Comparison of ENCODE assay signal across 8 cellular contexts in genomic region chr7:147245274-147245673, GRCh38.
DNase-seq lines count a peak whose midpoint lies in the region; ATAC-seq and TF ChIP-seq lines count a peak whose summit lies in the region.

No MANE protein-coding gene starts in this region.

- ATAC-seq in HG03354 (IDR thresholded peaks at IDR 0.05; ENCODE audit: poor library complexity, severe bottlenecking, unreplicated experiment), result peak; percentile 82
- peak; percentile 51 for ATAC-seq in PC-3
- no peak for ATAC-seq in activated CD8-positive, alpha-beta memory T cell treated with anti-CD3 and anti-CD28 coated beads, Interleukin-2, amount 10 ng/mL, durations not matched to agents 7 days and 5 days

- intact Hi-C loops in A673 (cut with micrococcal nuclease; ENCODE audit: unreplicated experiment) (loop anchor here (5.0 to 10.0 kb wide), 3 partner anchors 510 to 900 kb away; no protein-coding TSS in a partner anchor), PC-3 (cut with micrococcal nuclease) (loop anchor here (1.0 to 10.0 kb wide), 4 partner anchors 320 to 1130 kb away; partner anchors contain the start of gene CNTNAP2), posterior vena cava (cut with DNase I) (no loop called here)

- no peak overlapping the region for H3K4me3 Mint-ChIP-seq in neural crest cell
- H3K4me3 Mint-ChIP-seq in activated CD8-positive, alpha-beta memory T cell treated with anti-CD3 and anti-CD28 coated beads, Interleukin-2, amount 10 ng/mL, durations not matched to agents 7 days and 5 days, result no peak overlapping the region

- no peaks in the 10 kb centered on the region for H3K79me2 ChIP-seq in PC-3 (ENCODE audit: low read length)

- no peaks in the 10 kb centered on the region for H3K9me2 ChIP-seq in PC-3 (replicated peaks; ENCODE audit: low read length)

- H4K20me1 ChIP-seq in PC-3 (ENCODE audit: low read length), result no peaks in the 10 kb centered on the region

- no peak overlapping the region for H3K4me2 ChIP-seq in PC-3 (ENCODE audit: low read length)

- H3K9ac ChIP-seq in PC-3 (ENCODE audit: low read length), result no peak overlapping the region

- TF ChIP-seq CTCF in A673 (conservative IDR thresholded peaks at IDR 0.05; ENCODE audit: low read depth, low read length) (peak; percentile 77), PC-3 (conservative IDR thresholded peaks at IDR 0.05; ENCODE audit: low read depth, low read length) (peak; percentile 81), neural crest cell (conservative IDR thresholded peaks at IDR 0.05) (peak; percentile 81)

- DNase-seq in A673 (ENCODE audit: low spot score), result peak; percentile 63
- peak; percentile 10 for DNase-seq in GDM1 (lab: John Stamatoyannopoulos, UW)
- DNase-seq in PC-3, result peak; percentile 76
- peak; percentile 3 for DNase-seq in epithelial cell of prostate (ENCODE audit: low read depth, low spot score)
- DNase-seq in neural crest cell (ENCODE audit: low read depth, low spot score), result peak; percentile 31
- no peak for DNase-seq in posterior vena cava (ENCODE audit: low spot score)
- no peak for DNase-seq in activated CD8-positive, alpha-beta memory T cell treated with anti-CD3 and anti-CD28 coated beads, Interleukin-2, amount 10 ng/mL, durations not matched to agents 7 days and 5 days

- CTCF ChIA-PET in A673 (lab: Charles Lee) (interaction anchor here (0.7 kb wide), 1 partner anchor 566 kb away, joined by 7 read pairs; no protein-coding TSS in a partner anchor), PC-3 (lab: Charles Lee) (no interaction called here)
- CTCF ChIA-PET in activated CD8-positive, alpha-beta memory T cell treated with anti-CD3 and anti-CD28 coated beads, Interleukin-2, amount 10 ng/mL, durations not matched to agents 7 days and 5 days (lab: Charles Lee), result no interaction called here

- no peaks in the 10 kb centered on the region for H3K4me1 Mint-ChIP-seq in neural crest cell
- no peaks in the 10 kb centered on the region for H3K4me1 Mint-ChIP-seq in activated CD8-positive, alpha-beta memory T cell treated with anti-CD3 and anti-CD28 coated beads, Interleukin-2, amount 10 ng/mL, durations not matched to agents 7 days and 5 days

- H3K4me1 ChIP-seq in A673 (ENCODE audit: insufficient read depth, low read length, poor library complexity, severe bottlenecking) (no peaks in the 10 kb centered on the region), PC-3 (ENCODE audit: insufficient read depth, low read length) (no peaks in the 10 kb centered on the region)

- H3K4me3 ChIP-seq in A673 (ENCODE audit: low read depth, low read length, poor library complexity, severe bottlenecking) (no peak overlapping the region), PC-3 (ENCODE audit: low read length) (no peak overlapping the region)

- BruUV-seq in A673 (replicated peaks; lab: Mats Ljungman, UMichigan) (no TSS peak), PC-3 (replicated peaks; lab: Mats Ljungman, UMichigan) (no TSS peak)

- H3K27me3 Mint-ChIP-seq in neural crest cell (ENCODE audit: low read depth), result no peaks in the 10 kb centered on the region
- H3K27me3 Mint-ChIP-seq in activated CD8-positive, alpha-beta memory T cell treated with anti-CD3 and anti-CD28 coated beads, Interleukin-2, amount 10 ng/mL, durations not matched to agents 7 days and 5 days, result no peaks in the 10 kb centered on the region

- H3K27me3 ChIP-seq in A673 (replicated peaks; ENCODE audit: insufficient read depth, low read depth, low read length, poor library complexity) (no peaks in the 10 kb centered on the region), PC-3 (ENCODE audit: low read length) (no peaks in the 10 kb centered on the region)

- POLR2A ChIA-PET in A673 (lab: Charles Lee; ENCODE audit: low non-redundant PET), result no interaction called here
- POLR2A ChIA-PET in PC-3 (lab: Charles Lee; ENCODE audit: unreplicated experiment), result interaction anchor here (0.5 kb wide), 1 partner anchor 168 kb away, joined by 3 read pairs; no protein-coding TSS in a partner anchor

- H3K27ac Mint-ChIP-seq in neural crest cell (ENCODE audit: unreplicated experiment), result no peak overlapping the region
- no peak overlapping the region for H3K27ac Mint-ChIP-seq in activated CD8-positive, alpha-beta memory T cell treated with anti-CD3 and anti-CD28 coated beads, Interleukin-2, amount 10 ng/mL, durations not matched to agents 7 days and 5 days

- H3K36me3 ChIP-seq in A673 (ENCODE audit: insufficient read depth, low read length, poor library complexity, severe bottlenecking), result no peaks in the 10 kb centered on the region
- H3K36me3 ChIP-seq in PC-3 (ENCODE audit: low read depth, low read length), result no peaks in the 10 kb centered on the region

- no peak overlapping the region for H3K27ac ChIP-seq in A673 (ENCODE audit: low read depth, low read length, poor library complexity, severe bottlenecking)
- H3K27ac ChIP-seq in PC-3 (ENCODE audit: low read length), result no peak overlapping the region
- H3K27ac ChIP-seq in epithelial cell of prostate, result no peak overlapping the region

- H3F3A ChIP-seq in PC-3 (ENCODE audit: low read length, unreplicated experiment), result no peaks in the 10 kb centered on the region

- peaks cover 2% of the 10 kb centered on the region for H3K9me3 Mint-ChIP-seq in neural crest cell
- peaks cover 10% of the 10 kb centered on the region for H3K9me3 Mint-ChIP-seq in activated CD8-positive, alpha-beta memory T cell treated with anti-CD3 and anti-CD28 coated beads, Interleukin-2, amount 10 ng/mL, durations not matched to agents 7 days and 5 days (ENCODE audit: low read depth)

- H2AFZ ChIP-seq in PC-3 (ENCODE audit: low read length), result no peak overlapping the region

- no peaks in the 10 kb centered on the region for H3K9me3 ChIP-seq in A673 (ENCODE audit: low read depth, low read length, poor library complexity, severe bottlenecking)
- H3K9me3 ChIP-seq in PC-3 (ENCODE audit: low read length), result no peaks in the 10 kb centered on the region

- peaks cover 2% of the 10 kb centered on the region for H3K36me3 Mint-ChIP-seq in neural crest cell (ENCODE audit: low read depth)
- H3K36me3 Mint-ChIP-seq in activated CD8-positive, alpha-beta memory T cell treated with anti-CD3 and anti-CD28 coated beads, Interleukin-2, amount 10 ng/mL, durations not matched to agents 7 days and 5 days, result no peaks in the 10 kb centered on the region

Comparison
In these comparisons a context has a peak if more than half of its experiments do, and no peak if none do; other contexts are left out.
1. DNase-seq: peak in A673 (single experiment), GDM1 (single experiment), PC-3 (single experiment), epithelial cell of prostate (single experiment) and neural crest cell (single experiment); none in posterior vena cava (single experiment) and activated CD8-positive, alpha-beta memory T cell treated with anti-CD3 and anti-CD28 coated beads, Interleukin-2, amount 10 ng/mL, durations not matched to agents 7 days and 5 days (single experiment).
2. intact Hi-C loops: an anchor here in A673 (5.0 to 10.0 kb wide) and PC-3 (1.0 to 10.0 kb wide); none called in posterior vena cava.
3. Peak in every context shown above with its lines, with median percentiles within 50 percentile points of each other: CTCF ChIP-seq.